In genomic region chr1:38137164-38137563, GRCh38 we compare ENCODE assay signal across 15 cellular contexts.
DNase-seq lines count a peak whose midpoint lies in the region; FAIRE-seq and TF ChIP-seq lines count a peak whose summit lies in the region.
"Had no signal": no experiment of that assay in that cellular context is flagged by ENCODE, and none has a peak within 500 bp of the region (broad histone marks: within the 10 kb centered on the region; RNA-seq: fewer than 3 reads in every experiment).

No MANE protein-coding gene starts in this region.

- H3K27me3 ChIP-seq in H1 (replicated peaks in 1 of 4; ENCODE audit: control insufficient read depth in 3 of 4, extremely low read depth in 1 of 4, insufficient read depth in 3 of 4, low read length in 3 of 4) (peaks cover 2 to 26% (median 16%) of the 10 kb centered on the region in 4 experiments; a peak in 6 of 7 replicates), smooth muscle cell (ENCODE audit: low read depth) (peaks cover 20% of the 10 kb centered on the region)
- H3K27me3 ChIP-seq: BLaER1 treated with 17β-estradiol and CSF1 and Interleukin-3, amounts not matched to agents 10 nM and 100 nM had no signal

- no peak overlapping the region for H2BK120ac ChIP-seq in H1 (replicated peaks; ENCODE audit: low read depth, low read length)

- CTCF ChIA-PET in GM10248 (lab: Yijun Ruan, JAX): no interaction called here
- CTCF ChIA-PET in H1 (lab: Charles Lee; ENCODE audit: partially characterized antibody): interaction anchor here (0.6 to 3.2 kb wide), 6 partner anchors 25 to 471 kb away, joined by 3 to 8 read pairs (median 4); no protein-coding TSS in a partner anchor

- TF ChIP-seq EP300 in H1 (IDR thresholded peaks at IDR 0.05; ENCODE audit: borderline replicate concordance in 1 of 2, low read depth in 2 of 2, low read length in 2 of 2): no peak

- H3K79me2 ChIP-seq in H1 (ENCODE audit: control insufficient read depth in 1 of 2, insufficient read depth in 2 of 2, low read length in 2 of 2): no peaks in the 10 kb centered on the region
- H3K79me2 ChIP-seq in smooth muscle cell (ENCODE audit: low read depth): no peaks in the 10 kb centered on the region

- POLR2A ChIA-PET in GM10248 (lab: Yijun Ruan, JAX): no interaction called here
- POLR2A ChIA-PET in H1 (lab: Charles Lee; ENCODE audit: partially characterized antibody): interaction anchor here (0.9 to 1.1 kb wide), 4 partner anchors 10 to 375 kb away, joined by 3 to 5 read pairs (median 3); no protein-coding TSS in a partner anchor

- DNase-seq in GM10248 (ENCODE audit: extremely low spot score) (peak; percentile 5), H1 (ENCODE audit: low read depth in 1 of 2, low spot score in 2 of 2) (no peak), neural crest cell (ENCODE audit: low read depth, low spot score) (no peak), smooth muscle cell (lab: John Stamatoyannopoulos, UW; ENCODE audit: unreplicated experiment) (no peak), endothelial cell (ENCODE audit: low spot score) (no peak)
- DNase-seq in activated CD4-positive, CD25-positive, alpha-beta regulatory T cell treated with anti-CD3 and anti-CD28 coated beads, Interleukin-2, amount 50 U/mL, for 72 hours: no peak
- DNase-seq: 8988T; ACHN; CD4-positive, CD25-positive, alpha-beta regulatory T cell; DMS53; GF-D8; HCEC 1CT had no signal

- H3K27ac Mint-ChIP-seq in neural crest cell (ENCODE audit: unreplicated experiment): peak overlapping the region; percentile 57
- no peak overlapping the region for H3K27ac Mint-ChIP-seq in endothelial cell (ENCODE audit: unreplicated experiment)
- H3K27ac Mint-ChIP-seq: CD4-positive, CD25-positive, alpha-beta regulatory T cell had no signal

- peaks cover 4% of the 10 kb centered on the region for H3F3A ChIP-seq in smooth muscle cell (ENCODE audit: low read depth)

- peaks cover 45% of the 10 kb centered on the region for H3K4me1 Mint-ChIP-seq in neural crest cell
- peaks cover 19% of the 10 kb centered on the region for H3K4me1 Mint-ChIP-seq in endothelial cell (ENCODE audit: unreplicated experiment)

- no peaks in the 10 kb centered on the region for H4K20me1 ChIP-seq in H1 (replicated peaks in 1 of 2; ENCODE audit: control insufficient read depth in 1 of 2, insufficient read depth in 2 of 2, low read length in 2 of 2)
- no peaks in the 10 kb centered on the region for H4K20me1 ChIP-seq in smooth muscle cell (ENCODE audit: low read depth)

- TF ChIP-seq RAD21 in H1 (IDR thresholded peaks at IDR 0.05 in 1 of 2, conservative IDR thresholded peaks at IDR 0.05 in 1 of 2; ENCODE audit: low read depth in 2 of 2, low read length in 2 of 2): no peak

- peak overlapping the region; percentile 74; the same call in 1 of the 2 replicates for H2BK20ac ChIP-seq in H1 (ENCODE audit: low read length)

- 91% methylated on average over 3 of the region's 3 CpGs; no CpG with 5 or more reads in 1 of the 2 experiments for WGBS in H1 (ENCODE audit: extremely low coverage in 1 of 2, insufficient coverage in 1 of 2, insufficient read length in 1 of 2, insufficient replicate concordance in 2 of 2, low coverage in 1 of 2, low lambda C conversion rate in 2 of 2, missing lambda C conversion rate in 1 of 2), 2 experiments
- 99% methylated on average over 3 of the region's 3 CpGs for WGBS in smooth muscle cell (ENCODE audit: low lambda C conversion rate)

- H3K23ac ChIP-seq in H1 (ENCODE audit: insufficient read length): no peak overlapping the region

- no peak overlapping the region for H3K9ac ChIP-seq in H1 (replicated peaks in 1 of 4; ENCODE audit: extremely low read depth in 1 of 4, low read depth in 3 of 4, low read length in 3 of 4)
- H3K9ac ChIP-seq in smooth muscle cell (ENCODE audit: low read depth): no peak overlapping the region
- H3K9ac ChIP-seq: BLaER1 treated with 17β-estradiol and CSF1 and Interleukin-3, amounts not matched to agents 10 nM and 100 nM had no signal

- no peaks in the 10 kb centered on the region for H3K36me3 ChIP-seq in H1 (ENCODE audit: control insufficient read depth in 2 of 4, insufficient read depth in 4 of 4, low read length in 3 of 4)
- no peaks in the 10 kb centered on the region for H3K36me3 ChIP-seq in smooth muscle cell (ENCODE audit: low read depth)
- H3K36me3 ChIP-seq: BLaER1 treated with 17β-estradiol and CSF1 and Interleukin-3, amounts not matched to agents 10 nM and 100 nM had no signal

- H3K18ac ChIP-seq in H1 (ENCODE audit: extremely low read depth, low read length): peak overlapping the region; percentile 54; the same call in 1 of the 2 replicates

- no peak overlapping the region for H2AFZ ChIP-seq in H1 (ENCODE audit: low read length)
- H2AFZ ChIP-seq in smooth muscle cell (ENCODE audit: low read depth): no peak overlapping the region

- 0 out of 2 replicates have a peak overlapping the region, but pooled peaks have one; percentile 79 for H3K27ac ChIP-seq in VCaP
- no peak overlapping the region for H3K27ac ChIP-seq in H1 (ENCODE audit: low read depth, low read length)
- H3K27ac ChIP-seq in smooth muscle cell (ENCODE audit: low read depth): no peak overlapping the region
- H3K27ac ChIP-seq: BLaER1 treated with 17β-estradiol and CSF1 and Interleukin-3, amounts not matched to agents 10 nM and 100 nM; HL-60 had no signal

- no peak overlapping the region for H4K8ac ChIP-seq in H1 (ENCODE audit: extremely low read depth, insufficient read depth, low read length)

- no peaks in the 10 kb centered on the region for H3K79me1 ChIP-seq in H1 (ENCODE audit: low read depth, low read length)

- H3K4me3 Mint-ChIP-seq in neural crest cell: no peak overlapping the region
- no peak overlapping the region for H3K4me3 Mint-ChIP-seq in endothelial cell (ENCODE audit: unreplicated experiment)
- H3K4me3 Mint-ChIP-seq: CD4-positive, CD25-positive, alpha-beta regulatory T cell had no signal

- H2BK12ac ChIP-seq in H1 (ENCODE audit: low read depth, low read length): peak overlapping the region; percentile 77; the same call in 1 of the 2 replicates

- peaks cover 2% of the 10 kb centered on the region; the same call in 1 of the 2 replicates for H3K23me2 ChIP-seq in H1 (ENCODE audit: low read depth, low read length)

- peak overlapping the region; percentile 78; the same call in 1 of the 2 replicates for H2AK5ac ChIP-seq in H1 (ENCODE audit: low read depth, low read length)

- no peak overlapping the region for H4K91ac ChIP-seq in H1 (replicated peaks; ENCODE audit: insufficient read length, low read length)

- H3K4me3 ChIP-seq in H1 (ENCODE audit: extremely low read depth in 1 of 4, insufficient read depth in 2 of 4, low read depth in 3 of 4, low read length in 4 of 4) (no peak overlapping the region), smooth muscle cell (no peak overlapping the region)
- H3K4me3 ChIP-seq: BLaER1 treated with 17β-estradiol and CSF1 and Interleukin-3, amounts not matched to agents 10 nM and 100 nM had no signal

- H2BK15ac ChIP-seq in H1 (ENCODE audit: low read length): peak overlapping the region; percentile 88; the same call in 1 of the 2 replicates

- H3K4ac ChIP-seq in H1 (replicated peaks; ENCODE audit: insufficient read length, low read depth, low read length): no peak overlapping the region

- H3K14ac ChIP-seq in H1 (ENCODE audit: insufficient read length): no peak overlapping the region

- TF ChIP-seq POLR2A in H1 (IDR thresholded peaks at IDR 0.05; ENCODE audit: control extremely low read depth in 1 of 2, low read depth in 2 of 2, low read length in 2 of 2): no peak

- no peaks in the 10 kb centered on the region for H3K9me3 ChIP-seq in H1 (ENCODE audit: insufficient read depth in 2 of 2, low read depth in 1 of 2, low read length in 1 of 2)
- no peaks in the 10 kb centered on the region for H3K9me3 ChIP-seq in smooth muscle cell (replicated peaks; ENCODE audit: low read depth)
- H3K9me3 ChIP-seq: BLaER1 treated with 17β-estradiol and CSF1 and Interleukin-3, amounts not matched to agents 10 nM and 100 nM had no signal

- FAIRE-seq in H1 (lab: Jason Lieb, UNC): no peak

- H3K27me3 Mint-ChIP-seq in neural crest cell (ENCODE audit: low read depth) (peaks cover 15% of the 10 kb centered on the region), endothelial cell (ENCODE audit: unreplicated experiment) (peaks cover 10% of the 10 kb centered on the region)

- H3K9me3 Mint-ChIP-seq in neural crest cell (no peaks in the 10 kb centered on the region), endothelial cell (ENCODE audit: unreplicated experiment) (no peaks in the 10 kb centered on the region)

- H3K4me1 ChIP-seq in H1 (replicated peaks in 1 of 4; ENCODE audit: control insufficient read depth in 3 of 4, insufficient read depth in 4 of 4, low read length in 3 of 4) (peaks cover 17 to 50% (median 35%) of the 10 kb centered on the region in 4 experiments), smooth muscle cell (ENCODE audit: low read depth) (peaks cover 26% of the 10 kb centered on the region)

- H2BK5ac ChIP-seq in H1 (ENCODE audit: low read depth, low read length): no peak overlapping the region

- H3K4me2 ChIP-seq in H1 (ENCODE audit: insufficient read depth in 1 of 2, low read depth in 2 of 2, low read length in 2 of 2): no peak overlapping the region
- H3K4me2 ChIP-seq in smooth muscle cell: no peak overlapping the region

- H3K36me3 Mint-ChIP-seq in neural crest cell (ENCODE audit: low read depth) (no peaks in the 10 kb centered on the region), endothelial cell (ENCODE audit: low read depth, unreplicated experiment) (no peaks in the 10 kb centered on the region)
- H3K36me3 Mint-ChIP-seq: CD4-positive, CD25-positive, alpha-beta regulatory T cell had no signal

- H3K56ac ChIP-seq in H1 (replicated peaks; ENCODE audit: insufficient read length, low read depth, low read length): no peak overlapping the region

- TF ChIP-seq CTCF in GM10248 (IDR thresholded peaks at IDR 0.05; ENCODE audit: control extremely low read depth, extremely low read depth, low read depth, missing control alignments): no peak
- no peak for TF ChIP-seq CTCF in VCaP (conservative IDR thresholded peaks at IDR 0.05)
- TF ChIP-seq CTCF in H1 (IDR thresholded peaks at IDR 0.05; ENCODE audit: control extremely low read depth in 1 of 3, insufficient read depth in 1 of 3, low read depth in 1 of 3, low read length in 3 of 3): no peak
- no peak for TF ChIP-seq CTCF in neural crest cell (conservative IDR thresholded peaks at IDR 0.05)
- TF ChIP-seq CTCF in smooth muscle cell (IDR thresholded peaks at IDR 0.05; ENCODE audit: borderline replicate concordance, insufficient read depth, poor library complexity, severe bottlenecking): no peak
- TF ChIP-seq CTCF in endothelial cell (IDR thresholded peaks at IDR 0.05; ENCODE audit: unreplicated experiment): no peak

- H4K5ac ChIP-seq in H1 (ENCODE audit: insufficient read length, low read depth, low read length): no peak overlapping the region

TF ChIP-seq in H1, 55 proteins besides CTCF, POLR2A, EP300 and RAD21:
- no peak for TF ChIP-seq NRF1 (IDR thresholded peaks at IDR 0.05; ENCODE audit: low read depth, low read length)
